ENCODE assay signal across 17 cellular contexts in genomic region chr5:143234162-143234842, GRCh38.
DNase-seq lines count a peak whose midpoint lies in the region; ATAC-seq and TF ChIP-seq lines count a peak whose summit lies in the region.
"Had no signal": no experiment of that assay in that cellular context is flagged by ENCODE, and none has a peak within 500 bp of the region (broad histone marks: within the 10 kb centered on the region; RNA-seq: fewer than 3 reads in every experiment).

No MANE protein-coding gene starts in this region.

- H3K9me3 Mint-ChIP-seq in HFFc6 (no peaks in the 10 kb centered on the region), chondrocyte (ENCODE audit: low read depth) (no peaks in the 10 kb centered on the region)
- H3K9me3 Mint-ChIP-seq in activated T-helper 17 cell treated with anti-CD3 and anti-CD28 coated beads, Interleukin-2, amount 50 U/mL, for 72 hours, result no peaks in the 10 kb centered on the region

- ATAC-seq in activated T-helper 17 cell treated with anti-CD3 and anti-CD28 coated beads, Interleukin-2, amount 50 U/mL, for 72 hours (replicated peaks), result no peak
- ATAC-seq in HG02610 (IDR thresholded peaks at IDR 0.05; ENCODE audit: unreplicated experiment) (no peak), GM21390 (IDR thresholded peaks at IDR 0.05; ENCODE audit: unreplicated experiment) (no peak)
- ATAC-seq: Right ventricle myocardium inferior had no signal

- TF ChIP-seq CTCF in HFFc6 (IDR thresholded peaks at IDR 0.05) (no peak), chondrocyte (IDR thresholded peaks at IDR 0.05) (no peak)

- DNase-seq in HFFc6 (no peak), kidney tubule cell (ENCODE audit: low spot score) (peak; percentile 79), renal cortical epithelial cell (ENCODE audit: low read depth) (peak; percentile 89), chondrocyte (ENCODE audit: low spot score) (no peak)
- DNase-seq in activated naive CD4-positive, alpha-beta T cell treated with Interleukin-2 at 50 U/mL for 16 hours, result no peak
- DNase-seq: COR-L47, DMS53, HCEC 1CT, KG1, NCI-H1105 treated with DMSO at 0.1 percent for 48 hours, NCI-H187 treated with DMSO at 0.1 percent for 48 hours, NCI-H446 had no signal

- H3K4me3 Mint-ChIP-seq in HFFc6 (no peak overlapping the region), chondrocyte (ENCODE audit: unreplicated experiment) (no peak overlapping the region)
- H3K4me3 Mint-ChIP-seq in activated T-helper 17 cell treated with anti-CD3 and anti-CD28 coated beads, Interleukin-2, amount 50 U/mL, for 72 hours, result no peak overlapping the region
- H3K4me3 Mint-ChIP-seq: CD14-positive monocyte had no signal

- H3K27me3 Mint-ChIP-seq in HFFc6 (ENCODE audit: insufficient read depth) (peaks cover 3% of the 10 kb centered on the region), chondrocyte (ENCODE audit: low read depth) (no peaks in the 10 kb centered on the region)
- peaks cover 8% of the 10 kb centered on the region for H3K27me3 Mint-ChIP-seq in activated T-helper 17 cell treated with anti-CD3 and anti-CD28 coated beads, Interleukin-2, amount 50 U/mL, for 72 hours

- H3K27ac Mint-ChIP-seq in HFFc6, result peak overlapping the region; percentile 70; the same call in 1 of the 2 replicates
- peak overlapping the region; percentile 39 for H3K27ac Mint-ChIP-seq in activated T-helper 17 cell treated with anti-CD3 and anti-CD28 coated beads, Interleukin-2, amount 50 U/mL, for 72 hours
- H3K27ac Mint-ChIP-seq in chondrocyte (ENCODE audit: unreplicated experiment), result no peak overlapping the region
- H3K27ac Mint-ChIP-seq: CD14-positive monocyte had no signal

- H3K36me3 Mint-ChIP-seq in HFFc6 (ENCODE audit: low read depth) (peaks cover 7% of the 10 kb centered on the region; the same call in 1 of the 2 replicates), chondrocyte (ENCODE audit: low read depth) (no peaks in the 10 kb centered on the region)
- H3K36me3 Mint-ChIP-seq in activated T-helper 17 cell treated with anti-CD3 and anti-CD28 coated beads, Interleukin-2, amount 50 U/mL, for 72 hours (ENCODE audit: low read depth), result no peaks in the 10 kb centered on the region
- H3K36me3 Mint-ChIP-seq: CD14-positive monocyte had no signal

- peaks cover 69% of the 10 kb centered on the region for H3K4me1 Mint-ChIP-seq in HFFc6 (ENCODE audit: low read depth)
- peaks cover 9% of the 10 kb centered on the region for H3K4me1 Mint-ChIP-seq in activated T-helper 17 cell treated with anti-CD3 and anti-CD28 coated beads, Interleukin-2, amount 50 U/mL, for 72 hours
- H3K4me1 Mint-ChIP-seq in chondrocyte (ENCODE audit: low read depth), result peaks cover 48% of the 10 kb centered on the region

Comparison
In these comparisons a context has a peak if more than half of its experiments do, and no peak if none do; other contexts are left out.
1. DNase-seq: peak in kidney tubule cell (single experiment) and renal cortical epithelial cell (single experiment); none in HFFc6 (single experiment), activated naive CD4-positive, alpha-beta T cell treated with Interleukin-2 at 50 U/mL for 16 hours (single experiment) and chondrocyte (single experiment).